In genomic region chr14:99538275-99538674, GRCh38 we compare ENCODE assay signal across 16 cellular contexts. TPM values are rescaled to one million over a fixed set of nuclear protein-coding genes. Genes with fewer than 3 reads are reported as not detected.
DNase-seq lines count a peak whose midpoint lies in the region; ATAC-seq, FAIRE-seq and TF ChIP-seq lines count a peak whose summit lies in the region.
"Had no signal": no experiment of that assay in that cellular context is flagged by ENCODE, and none has a peak within 500 bp of the region (broad histone marks: within the 10 kb centered on the region; RNA-seq: fewer than 3 reads in every experiment).

No MANE protein-coding gene starts in this region.

- no peak for TF ChIP-seq POLR2A in Peyer's patch (IDR thresholded peaks at IDR 0.05)

- DNase-seq in Right ventricle myocardium inferior (ENCODE audit: missing footprints) (no peak), right atrium auricular region (ENCODE audit: low spot score) (no peak), astrocyte (ENCODE audit: low read depth) (peak; percentile 28), hepatocyte (ENCODE audit: low spot score) (no peak), type B pancreatic cell (ENCODE audit: extremely low spot score, unreplicated experiment) (no peak), DMS53 (lab: John Stamatoyannopoulos, UW) (no peak), Peyer's patch (no peak)
- no peak for DNase-seq in activated T-cell treated with anti-CD3 and anti-CD28 coated beads, Interleukin-2, amount 50 U/mL, for 1 hour
- DNase-seq: activated CD8-positive, alpha-beta T cell treated with anti-CD3 and anti-CD28 coated beads, Interleukin-2, amount 10 ng/mL, durations not matched to agents 7 days and 5 days; activated naive CD8-positive, alpha-beta T cell treated with anti-CD3 and anti-CD28 coated beads, Interleukin-2, amount 50 U/mL, for 24 hours; HCEC 1CT; immature natural killer cell; Kasumi-1; natural killer cell; NCI-H510A had no signal

- H3K4me1 ChIP-seq in right atrium auricular region (peaks cover 0 to 72% of the 10 kb centered on the region in 2 donors), astrocyte (ENCODE audit: insufficient read depth, low read length) (peaks cover 41% of the 10 kb centered on the region), hepatocyte (ENCODE audit: insufficient read depth) (peaks cover 36% of the 10 kb centered on the region), Peyer's patch (peaks cover 0 to 31% (median 0%) of the 10 kb centered on the region in 4 donors)

- H3K4me3 Mint-ChIP-seq in astrocyte (ENCODE audit: unreplicated experiment) (no peak overlapping the region), type B pancreatic cell (no peak overlapping the region)
- H3K4me3 Mint-ChIP-seq: activated CD8-positive, alpha-beta T cell treated with anti-CD3 and anti-CD28 coated beads, Interleukin-2, amount 10 ng/mL, durations not matched to agents 7 days and 5 days; activated naive CD8-positive, alpha-beta T cell treated with anti-CD3 and anti-CD28 coated beads, Interleukin-2, amount 50 U/mL, for 24 hours; immature natural killer cell; natural killer cell had no signal

- TF ChIP-seq CTCF in right atrium auricular region (IDR thresholded peaks at IDR 0.05) (no peak), astrocyte (IDR thresholded peaks at IDR 0.05; ENCODE audit: insufficient read depth, low read depth, low read length) (peak; percentile 20), hepatocyte (IDR thresholded peaks at IDR 0.05; ENCODE audit: poor library complexity) (no peak), type B pancreatic cell (conservative IDR thresholded peaks at IDR 0.05) (peak; percentile 51), Peyer's patch (IDR thresholded peaks at IDR 0.05) (no peak)

- H3K27ac Mint-ChIP-seq in astrocyte (ENCODE audit: unreplicated experiment) (peak overlapping the region; percentile 18), type B pancreatic cell (no peak overlapping the region)
- H3K27ac Mint-ChIP-seq: activated CD8-positive, alpha-beta T cell treated with anti-CD3 and anti-CD28 coated beads, Interleukin-2, amount 10 ng/mL, durations not matched to agents 7 days and 5 days; activated naive CD8-positive, alpha-beta T cell treated with anti-CD3 and anti-CD28 coated beads, Interleukin-2, amount 50 U/mL, for 24 hours; immature natural killer cell; natural killer cell had no signal

- peak overlapping the region; percentile 60 for H3K9ac ChIP-seq in astrocyte (ENCODE audit: low read length)

- FAIRE-seq in astrocyte (lab: Jason Lieb, UNC) = no peak
- FAIRE-seq: A204.1 had no signal

- intact Hi-C loops in Right ventricle myocardium inferior (cut with DNase I) = no loop called here

- no peaks in the 10 kb centered on the region for H3K9me2 ChIP-seq in hepatocyte (replicated peaks; ENCODE audit: insufficient read depth)

- H3K9me3 Mint-ChIP-seq in astrocyte (ENCODE audit: unreplicated experiment) (no peaks in the 10 kb centered on the region), type B pancreatic cell (no peaks in the 10 kb centered on the region)
- H3K9me3 Mint-ChIP-seq: activated naive CD8-positive, alpha-beta T cell treated with anti-CD3 and anti-CD28 coated beads, Interleukin-2, amount 50 U/mL, for 24 hours; immature natural killer cell; natural killer cell had no signal

- H3K4me3 ChIP-seq in right atrium auricular region = no peak overlapping the region
- no peak overlapping the region for H3K4me3 ChIP-seq in astrocyte (ENCODE audit: insufficient read depth, low read depth, low read length)
- no peak overlapping the region for H3K4me3 ChIP-seq in hepatocyte
- no peak overlapping the region for H3K4me3 ChIP-seq in Peyer's patch

- H3K36me3 ChIP-seq in right atrium auricular region = no peaks in the 10 kb centered on the region
- H3K36me3 ChIP-seq in astrocyte (ENCODE audit: insufficient read depth, low read length) = no peaks in the 10 kb centered on the region
- no peaks in the 10 kb centered on the region for H3K36me3 ChIP-seq in hepatocyte (replicated peaks; ENCODE audit: insufficient read depth, low read depth)
- no peaks in the 10 kb centered on the region for H3K36me3 ChIP-seq in Peyer's patch

- H2AFZ ChIP-seq in astrocyte (ENCODE audit: low read depth, low read length) (peak overlapping the region; percentile 15), hepatocyte (no peak overlapping the region)

- H3K27me3 ChIP-seq in right atrium auricular region (no peaks in the 10 kb centered on the region), astrocyte (ENCODE audit: insufficient read depth, low read length) (no peaks in the 10 kb centered on the region), hepatocyte (no peaks in the 10 kb centered on the region), Peyer's patch (no peaks in the 10 kb centered on the region)

- ATAC-seq in Right ventricle myocardium inferior = peak; percentile 27
- ATAC-seq: activated CD8-positive, alpha-beta T cell treated with anti-CD3 and anti-CD28 coated beads, Interleukin-2, amount 10 ng/mL, durations not matched to agents 7 days and 5 days; activated naive CD8-positive, alpha-beta T cell treated with anti-CD3 and anti-CD28 coated beads, Interleukin-2, amount 50 U/mL, for 24 hours; natural killer cell had no signal

- WGBS in hepatocyte (ENCODE audit: low lambda C conversion rate, missing lambda C conversion rate) = 75% methylated on average over 9 of the region's 9 CpGs

- H3K36me3 Mint-ChIP-seq in astrocyte (ENCODE audit: low read depth, unreplicated experiment) (no peaks in the 10 kb centered on the region), type B pancreatic cell (no peaks in the 10 kb centered on the region)
- H3K36me3 Mint-ChIP-seq: immature natural killer cell, natural killer cell had no signal

- H3K79me2 ChIP-seq in astrocyte (ENCODE audit: insufficient read depth, low read length) = peaks cover 80% of the 10 kb centered on the region
- H3K79me2 ChIP-seq in hepatocyte = peaks cover 98% of the 10 kb centered on the region

- H3K27ac ChIP-seq in right atrium auricular region (peak overlapping the region in 1 of 2 donors; percentile 8), astrocyte (ENCODE audit: low read depth, low read length) (peak overlapping the region; percentile 73), hepatocyte (peak overlapping the region; percentile 74), Peyer's patch (peak overlapping the region in 1 of 4 donors; percentile 67)

- peak overlapping the region; percentile 73 for H3K4me2 ChIP-seq in astrocyte (ENCODE audit: low read length)
- no peak overlapping the region for H3K4me2 ChIP-seq in hepatocyte

- peaks cover 25% of the 10 kb centered on the region for H4K20me1 ChIP-seq in astrocyte (ENCODE audit: insufficient read depth, low read length)
- peaks cover 16% of the 10 kb centered on the region for H4K20me1 ChIP-seq in hepatocyte (ENCODE audit: insufficient read depth, poor library complexity, severe bottlenecking)

- no peaks in the 10 kb centered on the region for H3K9me3 ChIP-seq in right atrium auricular region
- no peaks in the 10 kb centered on the region for H3K9me3 ChIP-seq in astrocyte (ENCODE audit: insufficient read depth, low read depth, low read length)
- H3K9me3 ChIP-seq in hepatocyte (ENCODE audit: low read depth) = no peaks in the 10 kb centered on the region
- no peaks in the 10 kb centered on the region for H3K9me3 ChIP-seq in Peyer's patch

- H3K4me1 Mint-ChIP-seq in astrocyte (ENCODE audit: low read depth, unreplicated experiment) = peaks cover 15% of the 10 kb centered on the region
- H3K4me1 Mint-ChIP-seq in type B pancreatic cell (ENCODE audit: unreplicated experiment) = peaks cover 30% of the 10 kb centered on the region
- H3K4me1 Mint-ChIP-seq: immature natural killer cell, natural killer cell had no signal

- H3K27me3 Mint-ChIP-seq in astrocyte (ENCODE audit: low read depth, unreplicated experiment) = peaks cover 16% of the 10 kb centered on the region
- no peaks in the 10 kb centered on the region for H3K27me3 Mint-ChIP-seq in type B pancreatic cell
- H3K27me3 Mint-ChIP-seq: activated naive CD8-positive, alpha-beta T cell treated with anti-CD3 and anti-CD28 coated beads, Interleukin-2, amount 50 U/mL, for 24 hours had no signal

RNA-seq across cellular contexts. Expression of gene CCNK, which starts 57.1 kb away (rescaled TPM):
- total RNA-seq in Right ventricle myocardium inferior (29.2 TPM), right atrium auricular region (10 to 100 TPM; 13.9 to 17.1 TPM), astrocyte (110 and 121 TPM in 2 replicates), hepatocyte (15.6 and 22.0 TPM in 2 replicates), type B pancreatic cell (ENCODE audit: low replicate concordance) (66.2 and 84.0 TPM in 2 replicates), Peyer's patch (10 to 100 TPM; 25.7 to 61.9 (median 37.0) TPM)
- 10.1 and 11.1 TPM in 2 replicates for polyA plus RNA-seq in hepatocyte

RNA-seq across cellular contexts. Expression of gene SETD3, which starts 57.6 kb away (rescaled TPM):
- 97.2 TPM for total RNA-seq in Right ventricle myocardium inferior
- total RNA-seq in right atrium auricular region = 100 to 1,000 TPM in 1 of 2 donors, 10 to 100 TPM in 1; 84.2 to 114 TPM
- total RNA-seq in astrocyte = 62.8 and 65.8 TPM in 2 replicates
- 60.2 and 67.3 TPM in 2 replicates for total RNA-seq in hepatocyte
- polyA plus RNA-seq in hepatocyte = 43.6 and 47.0 TPM in 2 replicates
- total RNA-seq in type B pancreatic cell (ENCODE audit: low replicate concordance) = 50.2 and 52.7 TPM in 2 replicates
- 100 to 1,000 TPM in 1 of 4 donors, 10 to 100 TPM in 3; 61.9 to 120 (median 68.8) TPM for total RNA-seq in Peyer's patch

Comparison
In these comparisons a context has a peak if more than half of its experiments do, and no peak if none do; other contexts are left out.
1. CTCF ChIP-seq: peak in astrocyte (single experiment) and type B pancreatic cell (single experiment); none in right atrium auricular region (0 of 2), hepatocyte (single experiment) and Peyer's patch (0 of 6).